16 cellular contexts compared by ENCODE assay signal in the genomic region with DNA sequence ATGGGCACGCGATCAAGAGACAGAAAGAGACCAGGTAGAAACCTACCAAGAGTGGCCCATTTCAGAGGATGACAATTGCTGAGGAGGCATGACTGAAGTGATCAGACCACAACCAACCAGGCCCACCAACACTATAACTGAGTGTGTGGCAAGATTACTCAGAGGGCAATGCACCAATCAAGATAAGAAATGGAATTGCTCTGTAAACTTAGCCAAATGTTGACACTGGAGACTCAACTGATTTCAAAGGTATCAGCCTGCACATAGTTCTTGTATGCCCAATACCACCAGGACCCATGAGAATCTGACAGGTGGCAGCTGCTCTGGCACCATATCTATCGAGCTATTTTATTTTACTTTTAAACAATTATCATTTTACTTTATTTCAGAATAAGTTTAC.
"Had no signal": no experiment of that assay in that cellular context is flagged by ENCODE, and none has a peak within 500 bp of the region (broad histone marks: within the 10 kb centered on the region; RNA-seq: fewer than 3 reads in every experiment).

No MANE protein-coding gene starts in this region.

- H3K27ac ChIP-seq: ascending aorta, breast epithelium, esophagus muscularis mucosa, gastroesophageal sphincter, heart left ventricle, vagina had no signal

- H3K9me3 ChIP-seq: ascending aorta, breast epithelium, esophagus muscularis mucosa, gastroesophageal sphincter, heart left ventricle, vagina had no signal

- DNase-seq: activated CD4-positive, CD25-positive, alpha-beta regulatory T cell treated with anti-CD3 and anti-CD28 coated beads, Interleukin-2, amount 50 U/mL, for 72 hours; activated naive CD4-positive, alpha-beta T cell treated with anti-CD3 and anti-CD28 coated beads, Interleukin-2, amount 10 ng/mL, durations not matched to agents 7 days and 5 days; activated T-cell treated with anti-CD3 and anti-CD28 coated beads for 4 hours; effector memory CD4-positive, alpha-beta T cell; heart left ventricle; naive thymus-derived CD8-positive, alpha-beta T cell; stimulated activated naive CD4-positive, alpha-beta T cell; T-cell; T1000; trophoblast cell had no signal

- H3K4me3 ChIP-seq: ascending aorta, breast epithelium, esophagus muscularis mucosa, gastroesophageal sphincter, heart left ventricle, vagina had no signal

- H3K27me3 ChIP-seq: ascending aorta, breast epithelium, esophagus muscularis mucosa, gastroesophageal sphincter, heart left ventricle, vagina had no signal

- ATAC-seq: gastroesophageal sphincter; heart left ventricle; naive thymus-derived CD8-positive, alpha-beta T cell; SK-N-SH treated with all-trans-retinoic acid at 6 μM for 48 hours; T-cell had no signal

- H3K36me3 ChIP-seq: ascending aorta, breast epithelium, gastroesophageal sphincter, vagina had no signal

- H3K4me1 ChIP-seq: breast epithelium had no signal
